Comparison of ENCODE assay signal across 8 cellular contexts in the genomic region with DNA sequence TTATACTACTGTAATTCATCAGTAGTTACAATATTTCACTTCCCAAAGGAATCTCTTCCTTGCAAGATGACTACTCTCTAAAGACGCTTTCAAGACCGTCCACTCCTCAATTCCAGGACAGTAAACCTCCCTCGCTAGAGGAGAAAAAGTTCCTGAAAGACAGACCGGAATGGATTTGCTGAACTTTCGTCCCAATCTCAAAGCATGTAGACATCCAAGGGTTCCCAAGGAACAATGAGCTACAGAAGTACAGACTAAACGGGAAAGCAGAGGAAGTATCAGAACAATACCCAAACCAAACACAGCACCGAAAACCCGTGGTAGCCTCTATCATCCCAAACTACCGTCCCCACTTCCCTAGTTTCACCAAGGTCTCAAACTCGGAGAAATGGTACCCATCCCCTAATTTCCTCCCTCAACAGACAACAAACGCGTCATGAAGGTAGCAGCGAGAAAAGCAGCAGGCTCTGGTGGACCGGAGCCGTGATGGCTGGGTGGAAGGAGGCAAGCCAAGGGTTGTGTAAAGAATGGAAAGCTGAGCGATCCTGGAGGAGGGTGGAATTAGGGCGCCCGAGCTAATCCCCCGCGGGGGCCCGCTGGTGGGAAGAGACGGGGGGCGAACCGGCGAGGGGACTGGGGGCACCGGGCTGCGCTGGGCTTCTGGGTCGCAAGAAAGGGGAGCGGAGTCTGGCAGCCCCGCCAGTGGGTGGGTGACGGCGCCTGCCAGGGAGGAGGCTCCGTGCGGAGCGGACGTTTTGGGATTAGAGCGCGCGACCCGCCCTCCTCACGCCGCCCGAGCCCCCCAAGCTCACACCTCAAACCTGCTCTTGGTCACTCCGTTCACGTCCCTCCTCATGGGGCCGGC. TPM values are rescaled to one million over a fixed set of nuclear protein-coding genes. Genes with fewer than 3 reads are reported as not detected.
DNase-seq lines count a peak whose midpoint lies in the region; ATAC-seq and TF ChIP-seq lines count a peak whose summit lies in the region.

No MANE protein-coding gene starts in this region.

- ATAC-seq in stimulated activated naive CD8-positive, alpha-beta T cell treated with anti-CD3 and anti-CD28 coated beads, Interleukin-15, Interleukin-2, amounts not matched to agents 100 U/mL and 50 U/mL, for 24 hours: no peak

- peak overlapping the region; percentile 94 for H3K4me2 ChIP-seq in GM23248 (ENCODE audit: unreplicated experiment)

- DNase-seq in CD14-positive monocyte (ENCODE audit: low spot score) (no peak), GM23248 (peak; percentile 66), Peyer's patch (peak in 1 of 3 donors; percentile 47), lower leg skin (ENCODE audit: low spot score in 2 of 2) (peak; percentile 19 to 88), HCEC 1CT (no peak), SIG-M5 (lab: John Stamatoyannopoulos, UW) (no peak)
- peak; percentile 25 for DNase-seq in stimulated activated naive CD8-positive, alpha-beta T cell treated with anti-CD3 and anti-CD28 coated beads, Interleukin-15, Interleukin-2, amounts not matched to agents 100 U/mL and 50 U/mL, for 24 hours

- no peak for TF ChIP-seq CTCF in CD14-positive monocyte (IDR thresholded peaks at IDR 0.05)
- TF ChIP-seq CTCF in Peyer's patch (IDR thresholded peaks at IDR 0.05): no peak
- TF ChIP-seq CTCF in lower leg skin (IDR thresholded peaks at IDR 0.05): no peak

- no peaks in the 10 kb centered on the region for H3K9me3 Mint-ChIP-seq in CD14-positive monocyte

- peak overlapping the region; percentile 99 for H3K4me3 Mint-ChIP-seq in CD14-positive monocyte

- peaks cover 29% of the 10 kb centered on the region for H3F3A ChIP-seq in GM23248 (ENCODE audit: insufficient read depth)

- H3K4me1 ChIP-seq in GM23248 (ENCODE audit: insufficient read depth): peaks cover 42% of the 10 kb centered on the region
- H3K4me1 ChIP-seq in Peyer's patch: peaks cover 0 to 24% (median 5%) of the 10 kb centered on the region in 4 donors

- intact Hi-C loops in CD14-positive monocyte (cut with micrococcal nuclease) (loop anchor here in 1 of 2 donors (2.0 to 5.0 kb wide), 2 partner anchors 50 to 128 kb away; a partner anchor contains a TSS), lower leg skin (cut with DNase I; ENCODE audit: low total_unique reads) (no loop called here)

- H3K79me2 ChIP-seq in GM23248 (ENCODE audit: insufficient read depth): peaks cover 53% of the 10 kb centered on the region

- peaks cover 30% of the 10 kb centered on the region for H3K4me1 Mint-ChIP-seq in CD14-positive monocyte

- H3K9me2 ChIP-seq in GM23248 (ENCODE audit: insufficient read depth): no peaks in the 10 kb centered on the region

- WGBS in GM23248 (ENCODE audit: low coverage in 1 of 2, low lambda C conversion rate in 2 of 2, missing lambda C conversion rate in 2 of 2), 2 experiments: 1 to 2% methylated on average over 34 to 35 of the region's 46 CpGs
- WGBS in lower leg skin, 2 donors: 0 to 1% methylated on average over 29 to 45 of the region's 46 CpGs

- in situ Hi-C loops in GM23248 (cut with MboI): no loop called here

- H4K20me1 ChIP-seq in GM23248 (ENCODE audit: insufficient read depth): no peaks in the 10 kb centered on the region

- TF ChIP-seq POLR2A in Peyer's patch (IDR thresholded peaks at IDR 0.05) (no peak), lower leg skin (IDR thresholded peaks at IDR 0.05) (no peak)

- H3K4me3 ChIP-seq in GM23248 (peak overlapping the region; percentile 88), Peyer's patch (peak overlapping the region; percentile 68 to 98 (median 91)), lower leg skin (ENCODE audit: low read depth, poor library complexity, severe bottlenecking) (peak overlapping the region; percentile 76)

- H3K9me3 ChIP-seq in GM23248 (ENCODE audit: low read depth) (no peaks in the 10 kb centered on the region), Peyer's patch (no peaks in the 10 kb centered on the region)

- H3K36me3 ChIP-seq in GM23248 (ENCODE audit: low read depth) (no peaks in the 10 kb centered on the region), Peyer's patch (no peaks in the 10 kb centered on the region)

- H3K27ac ChIP-seq in GM23248 (peak overlapping the region; percentile 84), Peyer's patch (peak overlapping the region; percentile 83 to 96 (median 92)), cingulate gyrus (ENCODE audit: low read depth, low read length) (peak overlapping the region; percentile 72)

- peak overlapping the region; percentile 93 for H3K9ac ChIP-seq in GM23248

- H3K36me3 Mint-ChIP-seq in CD14-positive monocyte: peaks cover 8 to 15% of the 10 kb centered on the region in 2 donors

- H2AFZ ChIP-seq in GM23248: peak overlapping the region; percentile 86

- H3K27me3 Mint-ChIP-seq in CD14-positive monocyte (ENCODE audit: low read depth in 3 of 3): peaks cover 0 to 3% (median 0%) of the 10 kb centered on the region in 3 donors

- H3K27me3 ChIP-seq in GM23248 (replicated peaks; ENCODE audit: insufficient read depth): no peaks in the 10 kb centered on the region
- no peaks in the 10 kb centered on the region for H3K27me3 ChIP-seq in Peyer's patch

- peak overlapping the region; percentile 69 to 96 (median 90) for H3K27ac Mint-ChIP-seq in CD14-positive monocyte

RNA-seq across cellular contexts. Expression of a gene that starts 0.6 kb away (rescaled TPM):
- 1 to 10 TPM; 4.0 to 4.7 TPM for polyA plus RNA-seq in CD14-positive monocyte
- 9.7 and 17.3 TPM in 2 replicates for total RNA-seq in GM23248 (2014; rRNA removed; shearing (Covaris generic))
- 10.7 and 11.3 TPM in 2 replicates for polyA plus RNA-seq in GM23248 (2016; fragmentation: Nextera tagmentation; extraction: Ambion mirVana)
- 10 to 100 TPM; 20.5 to 34.7 (median 26.6) TPM for total RNA-seq in Peyer's patch
- 10 to 100 TPM; 20.5 to 45.2 (median 30.8) TPM for total RNA-seq in lower leg skin

RNA-seq across cellular contexts. Expression of a gene that starts 50.3 kb away (rescaled TPM):
- 1 to 10 TPM; 5.0 to 9.1 TPM for polyA plus RNA-seq in CD14-positive monocyte
- 14.9 and 17.6 TPM in 2 replicates for total RNA-seq in GM23248 (2014; rRNA removed; shearing (Covaris generic))
- polyA plus RNA-seq in GM23248 (2016; fragmentation: Nextera tagmentation; extraction: Ambion mirVana): 15.4 and 17.2 TPM in 2 replicates
- total RNA-seq in Peyer's patch: 10 to 100 TPM; 22.5 to 41.0 (median 36.8) TPM
- total RNA-seq in lower leg skin: 10 to 100 TPM; 20.8 to 38.3 (median 25.9) TPM

Comparison
In these comparisons a context has a peak if more than half of its experiments do, and no peak if none do; other contexts are left out.
1. DNase-seq: peak in GM23248 (single experiment), lower leg skin (2 of 2) and stimulated activated naive CD8-positive, alpha-beta T cell treated with anti-CD3 and anti-CD28 coated beads, Interleukin-15, Interleukin-2, amounts not matched to agents 100 U/mL and 50 U/mL, for 24 hours (single experiment); none in CD14-positive monocyte (single experiment), HCEC 1CT (single experiment) and SIG-M5 (single experiment).
2. Peak in every context shown above with its lines, with median percentiles within 50 percentile points of each other: H3K27ac ChIP-seq and H3K4me3 ChIP-seq.